ENCODE assay signal across 1 cellular context in genomic region chr10:77683088-77683432, GRCh38.
TF ChIP-seq lines count a peak whose summit lies in the region.

No MANE protein-coding gene starts in this region.

TF ChIP-seq in GM12878, 131 proteins besides CTCF, POLR2A, EP300 and RAD21 (continued from another document):
- TF ChIP-seq ZNF687 (IDR thresholded peaks at IDR 0.05) (peak; percentile 54; the same call in 1 of the 2 replicates), RCOR1 (conservative IDR thresholded peaks at IDR 0.05; ENCODE audit: low read depth, low read length) (0 out of 2 replicates have a peak, but pooled peaks have one; percentile 37), TCF3 (IDR thresholded peaks at IDR 0.05; ENCODE audit: borderline replicate concordance, insufficient read depth, low read depth, low read length) (0 out of 2 replicates have a peak, but pooled peaks have one; percentile 43), RELB (IDR thresholded peaks at IDR 0.05; ENCODE audit: low read depth) (peak; percentile 72; the same call in 1 of the 2 replicates), IKZF2 (IDR thresholded peaks at IDR 0.05) (peak; percentile 64 to 70; a peak in 2 of 4 replicates), JUND (IDR thresholded peaks at IDR 0.05; ENCODE audit: low read depth, low read length) (peak; percentile 40; the same call in 1 of the 2 replicates), TBL1XR1 (IDR thresholded peaks at IDR 0.05; ENCODE audit: low read depth, low read length) (0 out of 2 replicates have a peak, but pooled peaks have one; percentile 60), ATF7 (IDR thresholded peaks at IDR 0.05; ENCODE audit: low read depth) (peak; percentile 34; the same call in 1 of the 2 replicates), CHD2 (IDR thresholded peaks at IDR 0.05; ENCODE audit: borderline replicate concordance, low read depth, low read length) (peak; percentile 17; the same call in 1 of the 2 replicates), RUNX3 (IDR thresholded peaks at IDR 0.05; ENCODE audit: low read length) (peak; percentile 32; the same call in 1 of the 2 replicates), SKIL (IDR thresholded peaks at IDR 0.05; ENCODE audit: low read depth, poor library complexity, severe bottlenecking) (peak; percentile 91), TCF12 (IDR thresholded peaks at IDR 0.05; ENCODE audit: low read depth, low read length) (0 out of 2 replicates have a peak, but pooled peaks have one; percentile 37), PKNOX1 (IDR thresholded peaks at IDR 0.05) (peak; percentile 56; the same call in 1 of the 2 replicates), CREM (IDR thresholded peaks at IDR 0.05; ENCODE audit: low read depth) (0 out of 2 replicates have a peak, but pooled peaks have one; percentile 33), SMAD1 (IDR thresholded peaks at IDR 0.05; ENCODE audit: low read depth, partially characterized antibody) (peak; percentile 94), MTA2 (IDR thresholded peaks at IDR 0.05; ENCODE audit: low read depth) (peak; percentile 63; the same call in 1 of the 2 replicates), IKZF1 (conservative IDR thresholded peaks at IDR 0.05) (0 out of 2 replicates have a peak, but pooled peaks have one; percentile 39)
